17 cellular contexts compared by ENCODE assay signal in genomic region chr16:85454171-85454883, GRCh38.
"Had no signal": no experiment of that assay in that cellular context is flagged by ENCODE, and none has a peak within 500 bp of the region (broad histone marks: within the 10 kb centered on the region; RNA-seq: fewer than 3 reads in every experiment).

No MANE protein-coding gene starts in this region.

- H3K36me3 Mint-ChIP-seq: activated naive CD8-positive, alpha-beta T cell treated with anti-CD3 and anti-CD28 coated beads, Interleukin-2, amount 10 ng/mL, durations not matched to agents 7 days and 5 days; immature natural killer cell; natural killer cell treated with Interleukin-12 subunit alpha and Interleukin-12 subunit beta and Interleukin-15 and Interleukin-18, amount 100 ng/mL, for 72 hours had no signal

- H3K27ac ChIP-seq: epithelial cell of prostate, gastrocnemius medialis, heart left ventricle, sigmoid colon, spleen, thoracic aorta, upper lobe of right lung had no signal

- H3K27ac Mint-ChIP-seq: activated naive CD8-positive, alpha-beta T cell treated with anti-CD3 and anti-CD28 coated beads, Interleukin-2, amount 10 ng/mL, durations not matched to agents 7 days and 5 days; immature natural killer cell; T-helper 17 cell had no signal

- H3K4me3 Mint-ChIP-seq: activated naive CD8-positive, alpha-beta T cell treated with anti-CD3 and anti-CD28 coated beads, Interleukin-2, amount 10 ng/mL, durations not matched to agents 7 days and 5 days; effector memory CD8-positive, alpha-beta T cell; immature natural killer cell; natural killer cell treated with Interleukin-12 subunit alpha and Interleukin-12 subunit beta and Interleukin-15 and Interleukin-18, amount 100 ng/mL, for 72 hours; T-helper 17 cell had no signal

- ATAC-seq: effector memory CD8-positive, alpha-beta T cell; gastrocnemius medialis; heart left ventricle; natural killer cell treated with Interleukin-12 subunit alpha and Interleukin-12 subunit beta and Interleukin-15 and Interleukin-18, amount 100 ng/mL, for 72 hours; T-helper 17 cell; upper lobe of right lung had no signal

- H3K9me3 Mint-ChIP-seq: activated naive CD8-positive, alpha-beta T cell treated with anti-CD3 and anti-CD28 coated beads, Interleukin-2, amount 10 ng/mL, durations not matched to agents 7 days and 5 days; effector memory CD8-positive, alpha-beta T cell; immature natural killer cell; natural killer cell treated with Interleukin-12 subunit alpha and Interleukin-12 subunit beta and Interleukin-15 and Interleukin-18, amount 100 ng/mL, for 72 hours had no signal

- DNase-seq: activated CD4-positive, alpha-beta T cell treated with anti-CD3 and anti-CD28 coated beads, Interleukin-2, amount 50 U/mL, for 1 hour; activated CD8-positive, alpha-beta memory T cell treated with anti-CD3 and anti-CD28 coated beads for 24 hours; activated gamma-delta T cell treated with Interleukin-2 at 50 U/mL for 16 hours; activated naive CD8-positive, alpha-beta T cell treated with anti-CD3 and anti-CD28 coated beads, Interleukin-2, amount 10 ng/mL, durations not matched to agents 7 days and 5 days; aorta; effector memory CD8-positive, alpha-beta T cell; gastrocnemius medialis; heart left ventricle; immature natural killer cell; sigmoid colon; spleen; stomach; T-helper 17 cell; upper lobe of right lung had no signal

- H3K27me3 Mint-ChIP-seq: T-helper 17 cell had no signal

- H3K27me3 ChIP-seq: gastrocnemius medialis, sigmoid colon, stomach, upper lobe of right lung had no signal

- H3K4me3 ChIP-seq: gastrocnemius medialis, heart left ventricle, sigmoid colon, spleen, stomach, thoracic aorta, upper lobe of right lung had no signal
